In genomic region chr3:35663471-35663870, GRCh38 we compare ENCODE assay signal across 2 cellular contexts.
A peak's percentile ranks its signal among the peaks of the same experiment; 100 is the strongest.
TF ChIP-seq lines count a peak whose summit lies in the region.

No MANE protein-coding gene starts in this region.

TF ChIP-seq in liver, 16 proteins besides CTCF, POLR2A, EP300 and RAD21:
- no peak for TF ChIP-seq GABPA (IDR thresholded peaks at IDR 0.05 in 1 of 2, conservative IDR thresholded peaks at IDR 0.05 in 1 of 2)
- peak; percentile 20 for TF ChIP-seq FOXA2 (IDR thresholded peaks at IDR 0.05)
- TF ChIP-seq NR2F2 (IDR thresholded peaks at IDR 0.05): no peak
- no peak for TF ChIP-seq ZBTB33 (IDR thresholded peaks at IDR 0.05)
- no peak for TF ChIP-seq EGR1 (IDR thresholded peaks at IDR 0.05; ENCODE audit: low read depth in 2 of 2)
- TF ChIP-seq ATF3 (IDR thresholded peaks at IDR 0.05): no peak
- TF ChIP-seq HNF4A (conservative IDR thresholded peaks at IDR 0.05): peak in 1 of 2 donors; percentile 54
- TF ChIP-seq HNF4G (IDR thresholded peaks at IDR 0.05): no peak
- TF ChIP-seq YY1 (IDR thresholded peaks at IDR 0.05): peak; percentile 24
- no peak for TF ChIP-seq TAF1 (conservative IDR thresholded peaks at IDR 0.05)
- no peak for TF ChIP-seq MAX (IDR thresholded peaks at IDR 0.05)
- TF ChIP-seq REST (IDR thresholded peaks at IDR 0.05): no peak
- TF ChIP-seq FOXA1 (IDR thresholded peaks at IDR 0.05): no peak
- TF ChIP-seq SP1 (IDR thresholded peaks at IDR 0.05): no peak
- TF ChIP-seq JUND (IDR thresholded peaks at IDR 0.05): peak in 1 of 2 donors; percentile 25
- peak in 1 of 2 donors; percentile 78 for TF ChIP-seq RXRA (IDR thresholded peaks at IDR 0.05)

TF ChIP-seq in HepG2, 621 proteins besides CTCF, POLR2A, EP300 and RAD21:
- TF ChIP-seq ZBTB7A (CRISPR knock-in tag; IDR thresholded peaks at IDR 0.05) (no peak), RXRB (CRISPR knock-in tag; IDR thresholded peaks at IDR 0.05; ENCODE audit: borderline replicate concordance) (no peak), ISL2 (CRISPR knock-in tag; IDR thresholded peaks at IDR 0.05) (no peak), ZNF496 (CRISPR knock-in tag; IDR thresholded peaks at IDR 0.05; ENCODE audit: insufficient replicate concordance) (no peak), ZFYVE20 (CRISPR knock-in tag; IDR thresholded peaks at IDR 0.05; ENCODE audit: borderline replicate concordance, low read depth) (no peak), FOSL1 (CRISPR knock-in tag; IDR thresholded peaks at IDR 0.05; ENCODE audit: borderline replicate concordance) (no peak), AHDC1 (CRISPR knock-in tag; IDR thresholded peaks at IDR 0.05; ENCODE audit: borderline replicate concordance) (no peak), CEBPG (CRISPR knock-in tag; IDR thresholded peaks at IDR 0.05) (no peak), ZNF724P (CRISPR knock-in tag; IDR thresholded peaks at IDR 0.05; ENCODE audit: borderline replicate concordance) (no peak), BRCA1 (CRISPR knock-in tag; IDR thresholded peaks at IDR 0.05) (no peak), CREB1 (IDR thresholded peaks at IDR 0.05) (no peak), CREB1 (CRISPR knock-in tag; IDR thresholded peaks at IDR 0.05) (no peak), ZNF674 (CRISPR knock-in tag; IDR thresholded peaks at IDR 0.05; ENCODE audit: low read depth) (no peak), DNMT1 (CRISPR knock-in tag; IDR thresholded peaks at IDR 0.05) (no peak), ZNF740 (CRISPR knock-in tag; IDR thresholded peaks at IDR 0.05) (no peak)
TF ChIP-seq in HepG2: peak in this region for 0.
